ENCODE assay signal across 9 cellular contexts in the genomic region with DNA sequence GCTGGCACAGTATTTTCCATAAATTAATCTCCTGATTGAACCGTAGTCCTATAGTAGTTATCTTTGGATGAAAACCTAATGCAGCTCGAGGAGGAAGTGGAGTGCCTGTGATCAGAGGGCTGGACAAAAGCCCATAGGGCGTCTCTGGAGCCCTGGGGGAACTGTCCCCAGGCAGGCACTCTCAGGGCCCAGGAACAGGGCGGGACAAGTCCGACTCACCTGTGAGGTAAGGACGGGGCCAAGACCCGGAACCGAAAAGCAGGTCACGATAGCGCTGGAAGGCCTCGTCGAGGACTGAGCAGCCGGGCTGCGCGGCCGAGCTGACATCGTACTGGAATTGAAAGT. TPM values are rescaled to one million over a fixed set of nuclear protein-coding genes. Genes with fewer than 3 reads are reported as not detected.
A peak's percentile ranks its signal among the peaks of the same experiment; 100 is the strongest.
DNase-seq lines count a peak whose midpoint lies in the region; ATAC-seq and TF ChIP-seq lines count a peak whose summit lies in the region.
"Had no signal": no experiment of that assay in that cellular context is flagged by ENCODE, and none has a peak within 500 bp of the region (broad histone marks: within the 10 kb centered on the region; RNA-seq: fewer than 3 reads in every experiment).

No MANE protein-coding gene starts in this region.

- H4K20me1 ChIP-seq in GM23338 (replicated peaks; ENCODE audit: insufficient read depth): no peaks in the 10 kb centered on the region; the same call in 1 of the 2 replicates

- H3K9me2 ChIP-seq in GM23338 (ENCODE audit: insufficient read depth): no peaks in the 10 kb centered on the region

- TF ChIP-seq CTCF in GM23338 (conservative IDR thresholded peaks at IDR 0.05; ENCODE audit: low read depth in 2 of 2) (no peak), lower lobe of right lung (IDR thresholded peaks at IDR 0.05) (no peak), thyroid gland (IDR thresholded peaks at IDR 0.05) (no peak)

- H3K4me3 Mint-ChIP-seq in GM23338: peak overlapping the region; percentile 93
- H3K4me3 Mint-ChIP-seq in central memory CD8-positive, alpha-beta T cell: peak overlapping the region; percentile 92

- peak overlapping the region; percentile 100 for H2AFZ ChIP-seq in GM23338

- H3K4me3 ChIP-seq in GM23338: peak overlapping the region; percentile 96
- H3K4me3 ChIP-seq in lower lobe of right lung: peak overlapping the region; percentile 82
- peak overlapping the region; percentile 3 to 73 (median 72) for H3K4me3 ChIP-seq in thyroid gland (replicated peaks in 1 of 3)

- H3F3A ChIP-seq in GM23338 (replicated peaks; ENCODE audit: low read depth): 0 out of 2 replicates have a peak, but pooled peaks cover 4% of the 10 kb centered on the region

- TF ChIP-seq POLR2A in thyroid gland (IDR thresholded peaks at IDR 0.05): no peak

- H3K4me1 ChIP-seq in GM23338 (ENCODE audit: insufficient read depth) (peaks cover 11% of the 10 kb centered on the region; the same call in 1 of the 2 replicates), lower lobe of right lung (peaks cover 50% of the 10 kb centered on the region), thyroid gland (peaks cover 10 to 33% of the 10 kb centered on the region in 2 donors)

- H3K79me2 ChIP-seq in GM23338 (replicated peaks; ENCODE audit: insufficient read depth): peaks cover 35% of the 10 kb centered on the region

- H3K4me2 ChIP-seq in GM23338: peak overlapping the region; percentile 97

- H3K9me3 Mint-ChIP-seq in GM23338: peaks cover 7% of the 10 kb centered on the region; the same call in 2 of the 3 replicates
- no peaks in the 10 kb centered on the region for H3K9me3 Mint-ChIP-seq in central memory CD8-positive, alpha-beta T cell

- peak; percentile 58 for ATAC-seq in GM18498 (IDR thresholded peaks at IDR 0.05; ENCODE audit: unreplicated experiment)
- peak; percentile 84 for ATAC-seq in GM23338
- ATAC-seq in central memory CD8-positive, alpha-beta T cell (replicated peaks; ENCODE audit: extremely low read depth, poor library complexity, severe bottlenecking): peak; percentile 40
- ATAC-seq in lower lobe of right lung: peak; percentile 89 to 91
- ATAC-seq in GM18870 (IDR thresholded peaks at IDR 0.05; ENCODE audit: unreplicated experiment): no peak

- 0% methylated on average over 2 of the region's 17 CpGs for WGBS in thyroid gland, 2 donors

- DNase-seq in GM23338 (ENCODE audit: low spot score): peak; percentile 60
- DNase-seq in LoVo (ENCODE audit: low spot score): peak; percentile 62
- DNase-seq in central memory CD8-positive, alpha-beta T cell (ENCODE audit: low spot score in 2 of 2): no peak
- DNase-seq in lower lobe of right lung: peak; percentile 81
- peak; percentile 75 to 77 for DNase-seq in thyroid gland
- no peak for DNase-seq in NCI-H1092 treated with DMSO at 0.1 percent for 48 hours (lab: John Stamatoyannopoulos, UW)

- peaks cover 18% of the 10 kb centered on the region for H3K4me1 Mint-ChIP-seq in GM23338
- H3K4me1 Mint-ChIP-seq in central memory CD8-positive, alpha-beta T cell: peaks cover 39% of the 10 kb centered on the region

- H3K27ac Mint-ChIP-seq in GM23338: peak overlapping the region; percentile 78
- H3K27ac Mint-ChIP-seq in central memory CD8-positive, alpha-beta T cell (ENCODE audit: low read depth): peak overlapping the region; percentile 97

- no peaks in the 10 kb centered on the region for H3K36me3 Mint-ChIP-seq in GM23338 (ENCODE audit: low read depth)
- H3K36me3 Mint-ChIP-seq in central memory CD8-positive, alpha-beta T cell (ENCODE audit: insufficient read depth): peaks cover 31% of the 10 kb centered on the region

- intact Hi-C loops in lower lobe of right lung (cut with DNase I) (no loop called here), thyroid gland (cut with DNase I) (no loop called here)

- H3K9me3 ChIP-seq in lower lobe of right lung (no peaks in the 10 kb centered on the region), thyroid gland (no peaks in the 10 kb centered on the region)

- H3K27me3 ChIP-seq in GM23338 (ENCODE audit: insufficient read depth) (no peaks in the 10 kb centered on the region), lower lobe of right lung (ENCODE audit: low read depth) (no peaks in the 10 kb centered on the region), thyroid gland (no peaks in the 10 kb centered on the region)

- H3K36me3 ChIP-seq in GM23338 (ENCODE audit: insufficient read depth) (no peaks in the 10 kb centered on the region), lower lobe of right lung (peaks cover 7% of the 10 kb centered on the region), thyroid gland (no peaks in the 10 kb centered on the region)

- H3K27me3 Mint-ChIP-seq in GM23338 (ENCODE audit: insufficient read depth, low read depth, poor library complexity): peaks cover 15% of the 10 kb centered on the region
- no peaks in the 10 kb centered on the region for H3K27me3 Mint-ChIP-seq in central memory CD8-positive, alpha-beta T cell

- H3K27ac ChIP-seq in GM23338 (ENCODE audit: low read depth) (peak overlapping the region; percentile 89), lower lobe of right lung (peak overlapping the region; percentile 94), thyroid gland (peak overlapping the region; percentile 85 to 92 (median 90))

TF ChIP-seq in GM23338, 12 proteins besides CTCF, POLR2A, EP300 and RAD21:
- TF ChIP-seq EZH2 (IDR thresholded peaks at IDR 0.05; ENCODE audit: low read depth, unreplicated experiment): no peak
- TF ChIP-seq, protein P1, sequence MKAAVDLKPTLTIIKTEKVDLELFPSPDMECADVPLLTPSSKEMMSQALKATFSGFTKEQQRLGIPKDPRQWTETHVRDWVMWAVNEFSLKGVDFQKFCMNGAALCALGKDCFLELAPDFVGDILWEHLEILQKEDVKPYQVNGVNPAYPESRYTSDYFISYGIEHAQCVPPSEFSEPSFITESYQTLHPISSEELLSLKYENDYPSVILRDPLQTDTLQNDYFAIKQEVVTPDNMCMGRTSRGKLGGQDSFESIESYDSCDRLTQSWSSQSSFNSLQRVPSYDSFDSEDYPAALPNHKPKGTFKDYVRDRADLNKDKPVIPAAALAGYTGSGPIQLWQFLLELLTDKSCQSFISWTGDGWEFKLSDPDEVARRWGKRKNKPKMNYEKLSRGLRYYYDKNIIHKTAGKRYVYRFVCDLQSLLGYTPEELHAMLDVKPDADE (IDR thresholded peaks at IDR 0.05): no peak

RNA-seq across cellular contexts. Expression of a gene that starts 0.3 kb away (rescaled TPM):
- total RNA-seq in GM23338 (2014; rRNA removed; shearing (Covaris generic)): 41.0 and 43.8 TPM in 2 replicates
- 37.0 and 43.0 TPM in 2 replicates for polyA plus RNA-seq in GM23338 (2016; fragmentation: Nextera tagmentation; extraction: Ambion mirVana)
- 219 TPM for total RNA-seq in lower lobe of right lung
- total RNA-seq in thyroid gland: 100 to 1,000 TPM; 104 to 140 (median 111) TPM

RNA-seq across cellular contexts. Expression of a gene that starts 22.6 kb away (rescaled TPM):
- not detected in 2 replicates for total RNA-seq in GM23338 (2014; rRNA removed; shearing (Covaris generic))
- not detected in 2 replicates for polyA plus RNA-seq in GM23338 (2016; fragmentation: Nextera tagmentation; extraction: Ambion mirVana)
- total RNA-seq in lower lobe of right lung (not detected), thyroid gland (not detected)
- total RNA-seq: subcutaneous adipose tissue had no signal

RNA-seq across cellular contexts. Expression of a gene that starts 55.5 kb away (rescaled TPM):
- total RNA-seq in GM23338 (2014; rRNA removed; shearing (Covaris generic)): 0.14 TPM in 1 of 2 replicates, not detected in the other
- polyA plus RNA-seq in GM23338 (2016; fragmentation: Nextera tagmentation; extraction: Ambion mirVana): not detected in 2 replicates
- total RNA-seq in lower lobe of right lung (5.7 TPM), thyroid gland (1 to 10 TPM; 2.3 to 9.8 (median 6.8) TPM)

Comparison
In these comparisons a context has a peak if more than half of its experiments do, and no peak if none do; other contexts are left out.
1. DNase-seq: peak in GM23338 (single experiment), LoVo (single experiment), lower lobe of right lung (single experiment) and thyroid gland (2 of 2); none in central memory CD8-positive, alpha-beta T cell (0 of 2) and NCI-H1092 treated with DMSO at 0.1 percent for 48 hours (single experiment).
2. Peak in every context shown above with its lines, with median percentiles within 50 percentile points of each other: H3K27ac ChIP-seq and H3K4me3 ChIP-seq.